ENCODE assay signal across 20 cellular contexts in the genomic region with DNA sequence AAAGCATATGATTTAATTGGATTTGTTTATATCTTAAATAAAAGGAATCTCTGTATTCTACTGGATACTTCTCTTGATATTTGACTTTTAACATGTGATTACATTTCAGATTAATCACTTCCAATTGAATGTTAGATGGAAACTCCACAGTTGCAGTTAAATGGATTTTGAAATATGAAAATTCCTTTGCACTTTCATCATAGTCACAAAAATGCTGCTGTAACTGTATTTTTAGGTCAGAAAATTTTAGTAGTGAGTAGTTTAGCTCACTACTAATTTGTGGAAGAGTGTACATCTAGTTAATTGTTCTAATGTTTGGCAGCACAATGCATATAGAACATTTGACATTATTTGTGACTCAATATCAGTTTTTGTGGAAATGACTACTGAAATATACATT. TPM values are rescaled to one million over a fixed set of nuclear protein-coding genes. Genes with fewer than 3 reads are reported as not detected.
"Had no signal": no experiment of that assay in that cellular context is flagged by ENCODE, and none has a peak within 500 bp of the region (broad histone marks: within the 10 kb centered on the region; RNA-seq: fewer than 3 reads in every experiment).

No MANE protein-coding gene starts in this region.

- H3K27me3 ChIP-seq: breast epithelium, SJSA1 had no signal

- H3K4me3 ChIP-seq: breast epithelium, SJSA1 had no signal

- ATAC-seq: activated CD4-positive, CD25-positive, alpha-beta regulatory T cell treated with anti-CD3 and anti-CD28 coated beads, Interleukin-2, amount 50 U/mL, for 24 hours; activated CD8-positive, alpha-beta T cell treated with anti-CD3 and anti-CD28 coated beads for 36 hours; activated T-cell treated with anti-CD3 and anti-CD28 coated beads, Interleukin-2, amount 50 U/mL, for 72 hours; PC-3 had no signal

- H3K4me1 ChIP-seq: breast epithelium, SJSA1 had no signal

- H3K9me3 ChIP-seq: breast epithelium, SJSA1 had no signal

- H3K36me3 ChIP-seq: breast epithelium, SJSA1 had no signal

- H3K27ac ChIP-seq: breast epithelium, SJSA1 had no signal

- DNase-seq: activated CD4-positive, alpha-beta T cell treated with anti-CD3 and anti-CD28 coated beads for 4 hours; activated CD8-positive, alpha-beta memory T cell treated with anti-CD3 and anti-CD28 coated beads, Interleukin-2, amount 50 U/mL, for 4 hours; activated CD8-positive, alpha-beta T cell treated with anti-CD3 and anti-CD28 coated beads for 36 hours; activated gamma-delta T cell treated with Interleukin-2 at 50 U/mL for 16 hours; activated naive CD4-positive, alpha-beta T cell treated with anti-CD3 and anti-CD28 coated beads, Interleukin-2, amount 10 ng/mL, durations not matched to agents 7 days and 5 days; activated naive CD8-positive, alpha-beta T cell treated with anti-CD3 and anti-CD28 coated beads for 36 hours; activated T-cell treated with anti-CD3 and anti-CD28 coated beads, Interleukin-2, amount 50 U/mL, for 72 hours; aorta; NCI-H146; NCI-H187 treated with DMSO at 0.1 percent for 48 hours; NCI-H2171; NCI-H226; NCI-H526; NCI-H774; PC-3; SHP77 had no signal

RNA-seq across cellular contexts. Expression of a gene that starts 26.8 kb away (rescaled TPM):
- total RNA-seq: activated CD8-positive, alpha-beta T cell treated with anti-CD3 and anti-CD28 coated beads for 36 hours; activated naive CD8-positive, alpha-beta T cell treated with anti-CD3 and anti-CD28 coated beads for 36 hours; activated T-cell treated with anti-CD3 and anti-CD28 coated beads, Interleukin-2, amount 50 U/mL, for 72 hours; activated T-helper 2 cell treated with anti-CD3 and anti-CD28 coated beads, Interferon-gamma antibody, Interleukin-2, Interleukin-4, amounts not matched to agents 10 μg/mL and 5 μg/mL and 100 μg/mL, durations not matched to agents 14 hours and 24 hours and 36 hours; PC-3 had no signal
